Comparison of ENCODE assay signal across 10 cellular contexts in genomic region chr14:79279645-79280399, GRCh38.
DNase-seq lines count a peak whose midpoint lies in the region; ATAC-seq, FAIRE-seq and TF ChIP-seq lines count a peak whose summit lies in the region.
"Had no signal": no experiment of that assay in that cellular context is flagged by ENCODE, and none has a peak within 500 bp of the region (broad histone marks: within the 10 kb centered on the region; RNA-seq: fewer than 3 reads in every experiment).

No MANE protein-coding gene starts in this region.

- H3K36me3 Mint-ChIP-seq in mesothelial cell of epicardium, result no peaks in the 10 kb centered on the region
- no peaks in the 10 kb centered on the region for H3K36me3 Mint-ChIP-seq in effector memory CD8-positive, alpha-beta T cell (ENCODE audit: insufficient read depth)

- H3K4me3 Mint-ChIP-seq in mesothelial cell of epicardium, result peak overlapping the region; percentile 95
- H3K4me3 Mint-ChIP-seq in effector memory CD8-positive, alpha-beta T cell, result no peak overlapping the region
- H3K4me3 Mint-ChIP-seq: activated B cell treated with CpG ODN at 0.5 μM for 24 hours, memory B cell had no signal

- H3K4me1 Mint-ChIP-seq in mesothelial cell of epicardium, result peaks cover 50% of the 10 kb centered on the region
- H3K4me1 Mint-ChIP-seq in effector memory CD8-positive, alpha-beta T cell (ENCODE audit: low read depth in 2 of 2), result peaks cover 0 to 5% of the 10 kb centered on the region in 2 donors
- H3K4me1 Mint-ChIP-seq: activated B cell treated with CpG ODN at 0.5 μM for 24 hours, memory B cell had no signal

- ATAC-seq in GM21515 (IDR thresholded peaks at IDR 0.05; ENCODE audit: unreplicated experiment), result no peak
- ATAC-seq in effector memory CD8-positive, alpha-beta T cell (replicated peaks), result no peak

- peaks cover 69% of the 10 kb centered on the region for H3K27me3 Mint-ChIP-seq in mesothelial cell of epicardium (ENCODE audit: low read depth)
- H3K27me3 Mint-ChIP-seq in effector memory CD8-positive, alpha-beta T cell, result peaks cover 20 to 36% of the 10 kb centered on the region in 2 donors

- H3K9me3 Mint-ChIP-seq in mesothelial cell of epicardium, result no peaks in the 10 kb centered on the region
- H3K9me3 Mint-ChIP-seq in effector memory CD8-positive, alpha-beta T cell, result peaks cover 4 to 21% of the 10 kb centered on the region in 2 donors
- H3K9me3 Mint-ChIP-seq: activated B cell treated with CpG ODN at 0.5 μM for 24 hours had no signal

- POLR2A ChIA-PET in HEK293T (lab: Yijun Ruan, JAX), result no interaction called here

- DNase-seq in A172 (ENCODE audit: low spot score) (peak; percentile 3), HTR-8/SVneo (ENCODE audit: insufficient read length, low spot score) (peak; percentile 10), ecto neural progenitor cell (ENCODE audit: low spot score) (peak; percentile 49), mesothelial cell of epicardium (ENCODE audit: low spot score in 2 of 2, unreplicated experiment in 2 of 2) (peak; percentile 20 to 45), HEK293T (ENCODE audit: extremely low spot score) (no peak)
- DNase-seq in activated CD4-positive, CD25-positive, alpha-beta regulatory T cell treated with anti-CD3 and anti-CD28 coated beads, Interleukin-2, amount 50 U/mL, for 72 hours, result no peak
- no peak for DNase-seq in effector memory CD8-positive, alpha-beta T cell
- DNase-seq: activated B cell treated with CpG ODN at 0.5 μM for 24 hours had no signal

- no peak for FAIRE-seq in HTR-8/SVneo (lab: Jason Lieb, UNC)

- CTCF ChIA-PET in HEK293T (lab: Yijun Ruan, JAX), result no interaction called here

- H3K27ac Mint-ChIP-seq in mesothelial cell of epicardium, result peak overlapping the region; percentile 82
- no peak overlapping the region for H3K27ac Mint-ChIP-seq in effector memory CD8-positive, alpha-beta T cell
- H3K27ac Mint-ChIP-seq: activated B cell treated with CpG ODN at 0.5 μM for 24 hours, memory B cell had no signal

- TF ChIP-seq CTCF in mesothelial cell of epicardium (IDR thresholded peaks at IDR 0.05; ENCODE audit: unreplicated experiment), result no peak

TF ChIP-seq in HEK293T, 16 proteins besides CTCF, POLR2A, EP300 and RAD21:
- TF ChIP-seq BHLHE40 (IDR thresholded peaks at IDR 0.05; ENCODE audit: borderline replicate concordance) (no peak), SUZ12 (IDR thresholded peaks at IDR 0.05) (no peak), ELF4 (IDR thresholded peaks at IDR 0.05) (no peak), HDGF (IDR thresholded peaks at IDR 0.05; ENCODE audit: borderline replicate concordance) (no peak), ARNT (IDR thresholded peaks at IDR 0.05) (no peak), L3MBTL2 (conservative IDR thresholded peaks at IDR 0.05) (no peak; the same call in 1 of the 2 replicates), FOXM1 (IDR thresholded peaks at IDR 0.05; ENCODE audit: borderline replicate concordance) (no peak), FOXK2 (IDR thresholded peaks at IDR 0.05) (no peak)
TF ChIP-seq in HEK293T: peak in this region for 0.

Comparison
In these comparisons a context has a peak if more than half of its experiments do, and no peak if none do; other contexts are left out.
1. DNase-seq: peak in A172 (single experiment), HTR-8/SVneo (single experiment), ecto neural progenitor cell (single experiment) and mesothelial cell of epicardium (2 of 2); none in HEK293T (single experiment), activated CD4-positive, CD25-positive, alpha-beta regulatory T cell treated with anti-CD3 and anti-CD28 coated beads, Interleukin-2, amount 50 U/mL, for 72 hours (single experiment) and effector memory CD8-positive, alpha-beta T cell (0 of 3).